Comparison of ENCODE assay signal across 9 cellular contexts in genomic region chr7:30594540-30595460, GRCh38. TPM values are rescaled to one million over a fixed set of nuclear protein-coding genes. Genes with fewer than 3 reads are reported as not detected.
A peak's percentile ranks its signal among the peaks of the same experiment; 100 is the strongest.
DNase-seq lines count a peak whose midpoint lies in the region; ATAC-seq, FAIRE-seq and TF ChIP-seq lines count a peak whose summit lies in the region.
"Had no signal": no experiment of that assay in that cellular context is flagged by ENCODE, and none has a peak within 500 bp of the region (broad histone marks: within the 10 kb centered on the region; RNA-seq: fewer than 3 reads in every experiment).

TSS of gene GARS1 (plus strand) at chr7:30594878. CDS start at chr7:30594922, 44 bp downstream.

- no peak for TF ChIP-seq CTCF in BE2C (IDR thresholded peaks at IDR 0.05; ENCODE audit: low read depth, low read length)
- TF ChIP-seq CTCF in choroid plexus epithelial cell (conservative IDR thresholded peaks at IDR 0.05; ENCODE audit: low read depth, low read length) = no peak

- DNase-seq in BE2C = peak; percentile 93
- peak; percentile 78 for DNase-seq in GM19239 (ENCODE audit: insufficient read length, low spot score)
- peak; percentile 23 for DNase-seq in NCI-H524 treated with DMSO at 0.1 percent for 48 hours (lab: John Stamatoyannopoulos, UW)
- peak; percentile 85 to 90 for DNase-seq in activated CD4-positive, alpha-beta T cell treated with anti-CD3 and anti-CD28 coated beads for 4 hours
- DNase-seq in choroid plexus epithelial cell (ENCODE audit: low read depth) = peak; percentile 94
- DNase-seq in kidney tubule cell (ENCODE audit: low spot score) = peak; percentile 92
- DNase-seq in stimulated activated CD4-positive, alpha-beta T cell treated with anti-CD3 and anti-CD28 coated beads, Interleukin-1b, Interleukin-23, amount 100 ng/mL, for 1 hour (ENCODE audit: low read depth in 2 of 2) = peak; percentile 64 to 74

- H3K27me3 ChIP-seq in BE2C = no peaks in the 10 kb centered on the region

- no peaks in the 10 kb centered on the region for H3K9me3 ChIP-seq in BE2C

- ATAC-seq in HG03442 (IDR thresholded peaks at IDR 0.05; ENCODE audit: unreplicated experiment) = peak; percentile 86

- H3K4me1 ChIP-seq in BE2C = 0 out of 2 replicates have a peak, but pooled peaks cover 2% of the 10 kb centered on the region

- H3K36me3 ChIP-seq in BE2C = peaks cover 15% of the 10 kb centered on the region

- FAIRE-seq in GM19239 (lab: Jason Lieb, UNC) = peak; percentile 11
- FAIRE-seq: islet of Langerhans had no signal

- H3K4me3 ChIP-seq in BE2C (ENCODE audit: low read depth, low read length) (peak within 1 kb of the TSS; percentile 96), choroid plexus epithelial cell (ENCODE audit: low read depth, low read length) (peak within 1 kb of the TSS; percentile 95)

RNA-seq across cellular contexts. Expression of gene GARS1, which starts in this region (rescaled TPM):
- polyA plus RNA-seq in BE2C (2012; ENCODE audit: insufficient read depth, insufficient read length, low read depth) = 353 TPM

Comparison
In these comparisons a context has a peak if more than half of its experiments do, and no peak if none do; other contexts are left out.
1. Peak in every context shown above with its lines: DNase-seq, ATAC-seq and H3K4me3 ChIP-seq.
2. DNase-seq: peak in every context shown above with its lines; median percentile 94 in choroid plexus epithelial cell; 93 in BE2C; 92 in kidney tubule cell; 88 in activated CD4-positive, alpha-beta T cell treated with anti-CD3 and anti-CD28 coated beads for 4 hours; 78 in GM19239; 69 in stimulated activated CD4-positive, alpha-beta T cell treated with anti-CD3 and anti-CD28 coated beads, Interleukin-1b, Interleukin-23, amount 100 ng/mL, for 1 hour; 23 in NCI-H524 treated with DMSO at 0.1 percent for 48 hours.